ENCODE assay signal across 33 cellular contexts in genomic region chr12:66352899-66353298, GRCh38.
"Had no signal": no experiment of that assay in that cellular context is flagged by ENCODE, and none has a peak within 500 bp of the region (broad histone marks: within the 10 kb centered on the region; RNA-seq: fewer than 3 reads in every experiment).

No MANE protein-coding gene starts in this region.

- H3K27ac ChIP-seq: ascending aorta, cardiac muscle cell, VCaP had no signal

- H3K9me3 Mint-ChIP-seq: activated B cell treated with CpG ODN at 0.5 μM for 24 hours; activated CD4-positive, alpha-beta memory T cell treated with anti-CD3 and anti-CD28 coated beads for 36 hours; activated CD4-positive, alpha-beta T cell treated with anti-CD3 and anti-CD28 coated beads, Interleukin-2, amount 10 ng/mL, durations not matched to agents 24 days and 14 days; activated CD8-positive, alpha-beta T cell treated with anti-CD3 and anti-CD28 coated beads for 36 hours; activated naive CD4-positive, alpha-beta T cell treated with anti-CD3 and anti-CD28 coated beads, Interleukin-2, amount 10 ng/mL, durations not matched to agents 7 days and 5 days; activated naive CD4-positive, alpha-beta T cell treated with anti-CD3 and anti-CD28 coated beads, Interleukin-2, amount 50 U/mL, for 24 hours; activated naive CD8-positive, alpha-beta T cell treated with anti-CD3 and anti-CD28 coated beads, Interleukin-2, amount 10 ng/mL, durations not matched to agents 7 days and 5 days; activated naive CD8-positive, alpha-beta T cell treated with anti-CD3 and anti-CD28 coated beads, Interleukin-2, amount 50 U/mL, for 24 hours; activated T-cell treated with anti-CD3 and anti-CD28 coated beads, Interleukin-2, amount 50 U/mL, for 4 hours; activated T-cell treated with anti-CD3 and anti-CD28 coated beads, Interleukin-2, amount 50 U/mL, for 72 hours; activated T-helper 1 cell treated with anti-CD3 and anti-CD28 coated beads, Interleukin-12 subunit alpha, Interleukin-12 subunit beta, Interleukin-2, Interleukin-4 antibody, amounts not matched to agents 30 ng/mL and 10 ng/mL and 1 ng/mL, durations not matched to agents 14 hours and 24 hours and 36 hours; activated T-helper 2 cell treated with anti-CD3 and anti-CD28 coated beads, Interferon-gamma antibody, Interleukin-2, Interleukin-4, amounts not matched to agents 10 μg/mL and 5 μg/mL and 100 μg/mL, durations not matched to agents 14 hours and 24 hours and 36 hours; brain; central memory CD8-positive, alpha-beta T cell; T-cell; T-helper 2 cell treated with Interferon-gamma antibody and Interleukin-4, amounts not matched to agents 5 μg/mL and 100 μg/mL, for 36 hours had no signal

- H3K4me3 Mint-ChIP-seq: activated B cell treated with CpG ODN at 0.5 μM for 24 hours; activated CD4-positive, alpha-beta memory T cell treated with anti-CD3 and anti-CD28 coated beads for 36 hours; activated CD4-positive, alpha-beta T cell treated with anti-CD3 and anti-CD28 coated beads, Interleukin-2, amount 10 ng/mL, durations not matched to agents 24 days and 14 days; activated CD8-positive, alpha-beta T cell treated with anti-CD3 and anti-CD28 coated beads for 36 hours; activated naive CD4-positive, alpha-beta T cell treated with anti-CD3 and anti-CD28 coated beads, Interleukin-2, amount 10 ng/mL, durations not matched to agents 7 days and 5 days; activated naive CD4-positive, alpha-beta T cell treated with anti-CD3 and anti-CD28 coated beads, Interleukin-2, amount 50 U/mL, for 24 hours; activated naive CD8-positive, alpha-beta T cell treated with anti-CD3 and anti-CD28 coated beads, Interleukin-2, amount 10 ng/mL, durations not matched to agents 7 days and 5 days; activated naive CD8-positive, alpha-beta T cell treated with anti-CD3 and anti-CD28 coated beads, Interleukin-2, amount 50 U/mL, for 24 hours; activated T-cell treated with anti-CD3 and anti-CD28 coated beads, Interleukin-2, amount 50 U/mL, for 4 hours; activated T-cell treated with anti-CD3 and anti-CD28 coated beads, Interleukin-2, amount 50 U/mL, for 72 hours; activated T-helper 1 cell treated with anti-CD3 and anti-CD28 coated beads, Interleukin-12 subunit alpha, Interleukin-12 subunit beta, Interleukin-2, Interleukin-4 antibody, amounts not matched to agents 30 ng/mL and 10 ng/mL and 1 ng/mL, durations not matched to agents 14 hours and 24 hours and 36 hours; brain; central memory CD8-positive, alpha-beta T cell; T-cell; T-helper 2 cell treated with Interferon-gamma antibody and Interleukin-4, amounts not matched to agents 5 μg/mL and 100 μg/mL, for 36 hours had no signal

- H3K4me1 Mint-ChIP-seq: activated B cell treated with CpG ODN at 0.5 μM for 24 hours; activated CD4-positive, alpha-beta T cell treated with anti-CD3 and anti-CD28 coated beads, Interleukin-2, amount 10 ng/mL, durations not matched to agents 24 days and 14 days; activated naive CD4-positive, alpha-beta T cell treated with anti-CD3 and anti-CD28 coated beads, Interleukin-2, amount 10 ng/mL, durations not matched to agents 7 days and 5 days; activated naive CD4-positive, alpha-beta T cell treated with anti-CD3 and anti-CD28 coated beads, Interleukin-2, amount 50 U/mL, for 24 hours; activated naive CD8-positive, alpha-beta T cell treated with anti-CD3 and anti-CD28 coated beads, Interleukin-2, amount 50 U/mL, for 24 hours; T-cell had no signal

- DNase-seq: activated B cell treated with CpG ODN at 0.5 μM for 24 hours; activated CD4-positive, alpha-beta memory T cell treated with anti-CD3 and anti-CD28 coated beads for 36 hours; activated CD4-positive, alpha-beta T cell treated with anti-CD3 and anti-CD28 coated beads for 4 hours; activated CD4-positive, alpha-beta T cell treated with anti-CD3 and anti-CD28 coated beads, Interleukin-2, amount 10 ng/mL, durations not matched to agents 24 days and 14 days; activated CD4-positive, alpha-beta T cell treated with anti-CD3 and anti-CD28 coated beads, Interleukin-2, amount 50 U/mL, for 1 hour; activated CD4-positive, alpha-beta T cell treated with anti-CD3 and anti-CD28 coated beads, Interleukin-2, amount 50 U/mL, for 4 hours; activated CD4-positive, CD25-positive, alpha-beta regulatory T cell treated with anti-CD3 and anti-CD28 coated beads, Interleukin-2, amount 50 U/mL, for 72 hours; activated CD8-positive, alpha-beta memory T cell treated with anti-CD3 and anti-CD28 coated beads, Interleukin-2, amount 50 U/mL, for 4 hours; activated effector memory CD4-positive, alpha-beta T cell treated with Interleukin-2 at 50 U/mL for 16 hours; activated gamma-delta T cell; activated naive CD4-positive, alpha-beta T cell treated with Interleukin-2 at 50 U/mL for 16 hours; activated naive CD8-positive, alpha-beta T cell treated with anti-CD3 and anti-CD28 coated beads, Interleukin-2, amount 10 ng/mL, durations not matched to agents 7 days and 5 days; activated naive CD8-positive, alpha-beta T cell treated with anti-CD3 and anti-CD28 coated beads, Interleukin-2, amount 50 U/mL, for 24 hours; activated T-cell treated with anti-CD3 and anti-CD28 coated beads for 4 hours; activated T-cell treated with anti-CD3 and anti-CD28 coated beads, Interleukin-2, amount 50 U/mL, for 1 hour; activated T-cell treated with anti-CD3 and anti-CD28 coated beads, Interleukin-2, amount 50 U/mL, for 4 hours; activated T-cell treated with anti-CD3 and anti-CD28 coated beads, Interleukin-2, amount 50 U/mL, for 72 hours; cerebellar nuclear complex; T-cell; T-helper 9 cell had no signal

- H3K36me3 ChIP-seq: ascending aorta, cardiac muscle cell had no signal

- H3K27ac Mint-ChIP-seq: activated B cell treated with CpG ODN at 0.5 μM for 24 hours; activated CD4-positive, alpha-beta memory T cell treated with anti-CD3 and anti-CD28 coated beads for 36 hours; activated CD4-positive, alpha-beta T cell treated with anti-CD3 and anti-CD28 coated beads, Interleukin-2, amount 10 ng/mL, durations not matched to agents 24 days and 14 days; activated CD8-positive, alpha-beta T cell treated with anti-CD3 and anti-CD28 coated beads for 36 hours; activated naive CD4-positive, alpha-beta T cell treated with anti-CD3 and anti-CD28 coated beads, Interleukin-2, amount 10 ng/mL, durations not matched to agents 7 days and 5 days; activated naive CD8-positive, alpha-beta T cell treated with anti-CD3 and anti-CD28 coated beads, Interleukin-2, amount 10 ng/mL, durations not matched to agents 7 days and 5 days; activated naive CD8-positive, alpha-beta T cell treated with anti-CD3 and anti-CD28 coated beads, Interleukin-2, amount 50 U/mL, for 24 hours; activated T-cell treated with anti-CD3 and anti-CD28 coated beads, Interleukin-2, amount 50 U/mL, for 72 hours; activated T-helper 1 cell treated with anti-CD3 and anti-CD28 coated beads, Interleukin-12 subunit alpha, Interleukin-12 subunit beta, Interleukin-2, Interleukin-4 antibody, amounts not matched to agents 30 ng/mL and 10 ng/mL and 1 ng/mL, durations not matched to agents 14 hours and 24 hours and 36 hours; activated T-helper 2 cell treated with anti-CD3 and anti-CD28 coated beads, Interferon-gamma antibody, Interleukin-2, Interleukin-4, amounts not matched to agents 10 μg/mL and 5 μg/mL and 100 μg/mL, durations not matched to agents 14 hours and 24 hours and 36 hours; brain; T-helper 2 cell treated with Interferon-gamma antibody and Interleukin-4, amounts not matched to agents 5 μg/mL and 100 μg/mL, for 36 hours had no signal

- H3K27me3 ChIP-seq: ascending aorta, cardiac muscle cell had no signal

- H3K27me3 Mint-ChIP-seq: activated B cell treated with CpG ODN at 0.5 μM for 24 hours; activated CD4-positive, alpha-beta memory T cell treated with anti-CD3 and anti-CD28 coated beads for 36 hours; activated CD4-positive, alpha-beta T cell treated with anti-CD3 and anti-CD28 coated beads, Interleukin-2, amount 10 ng/mL, durations not matched to agents 24 days and 14 days; activated CD8-positive, alpha-beta T cell treated with anti-CD3 and anti-CD28 coated beads for 36 hours; activated naive CD4-positive, alpha-beta T cell treated with anti-CD3 and anti-CD28 coated beads, Interleukin-2, amount 10 ng/mL, durations not matched to agents 7 days and 5 days; activated naive CD4-positive, alpha-beta T cell treated with anti-CD3 and anti-CD28 coated beads, Interleukin-2, amount 50 U/mL, for 24 hours; activated naive CD8-positive, alpha-beta T cell treated with anti-CD3 and anti-CD28 coated beads, Interleukin-2, amount 10 ng/mL, durations not matched to agents 7 days and 5 days; activated naive CD8-positive, alpha-beta T cell treated with anti-CD3 and anti-CD28 coated beads, Interleukin-2, amount 50 U/mL, for 24 hours; brain; central memory CD8-positive, alpha-beta T cell; T-cell had no signal

- H3K9me3 ChIP-seq: ascending aorta had no signal

- H3K4me3 ChIP-seq: ascending aorta, cardiac muscle cell had no signal

- ATAC-seq: activated CD8-positive, alpha-beta T cell treated with anti-CD3 and anti-CD28 coated beads for 36 hours; activated naive CD8-positive, alpha-beta T cell treated with anti-CD3 and anti-CD28 coated beads, Interleukin-2, amount 50 U/mL, for 24 hours; activated T-cell treated with anti-CD3 and anti-CD28 coated beads, Interleukin-2, amount 50 U/mL, for 4 hours; activated T-cell treated with anti-CD3 and anti-CD28 coated beads, Interleukin-2, amount 50 U/mL, for 72 hours; T-cell had no signal

- H3K4me1 ChIP-seq: ascending aorta had no signal

- FAIRE-seq: bronchial epithelial cell, TTC549 had no signal
